Comparison of ENCODE assay signal across 25 cellular contexts in the genomic region with DNA sequence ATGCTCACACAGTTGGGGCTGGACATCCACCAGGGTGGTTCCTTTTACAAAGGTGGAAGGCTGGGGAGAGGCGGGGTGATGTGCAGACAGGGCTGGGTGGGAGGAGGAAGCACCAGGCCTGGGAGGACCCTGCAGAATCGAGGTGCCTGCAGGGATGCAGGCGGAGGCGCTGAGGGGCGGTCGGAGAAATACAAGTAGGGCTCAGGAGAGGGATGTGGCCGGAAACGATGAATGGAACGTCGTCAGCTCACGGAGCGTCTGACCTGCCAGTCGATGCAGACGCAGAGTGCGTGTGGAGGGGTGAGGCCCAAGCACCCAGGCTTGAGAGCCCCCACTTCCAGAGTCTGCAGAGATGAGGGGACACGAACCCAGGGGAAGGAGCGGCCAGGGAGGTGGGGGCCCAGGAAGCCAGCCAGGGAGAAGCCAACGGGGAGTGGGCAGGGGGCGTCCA.
A peak's percentile ranks its signal among the peaks of the same experiment; 100 is the strongest.
DNase-seq lines count a peak whose midpoint lies in the region; TF ChIP-seq lines count a peak whose summit lies in the region.
"Had no signal": no experiment of that assay in that cellular context is flagged by ENCODE, and none has a peak within 500 bp of the region (broad histone marks: within the 10 kb centered on the region; RNA-seq: fewer than 3 reads in every experiment).

No MANE protein-coding gene starts in this region.

- H3K4me1 ChIP-seq in sigmoid colon (no peaks in the 10 kb centered on the region), OCI-LY7 (ENCODE audit: insufficient read depth, low read length, poor library complexity, severe bottlenecking) (no peaks in the 10 kb centered on the region)
- H3K4me1 ChIP-seq: BE2C, spleen, upper lobe of left lung had no signal

- BruUV-seq in OCI-LY7 (replicated peaks; lab: Mats Ljungman, UMichigan): no TSS peak

- peak; percentile 0 for DNase-seq in activated naive CD4-positive, alpha-beta T cell treated with anti-CD3 and anti-CD28 coated beads for 36 hours
- DNase-seq in activated naive CD4-positive, alpha-beta T cell treated with anti-CD3 and anti-CD28 coated beads, Interleukin-2, amount 50 U/mL, for 16 hours: no peak
- peak in 6 of 10 donors; percentile 6 to 26 (median 18) for DNase-seq in dorsolateral prefrontal cortex
- peak; percentile 87 for DNase-seq in mesenteric fat pad (ENCODE audit: low spot score)
- DNase-seq in sigmoid colon: peak; percentile 56
- DNase-seq in OCI-LY7 (ENCODE audit: low spot score): no peak
- no peak for DNase-seq in D341Med (ENCODE audit: low spot score)
- DNase-seq in iPS-NIHi11 (ENCODE audit: low spot score): no peak
- DNase-seq: ACHN; activated CD4-positive, alpha-beta memory T cell treated with anti-CD3 and anti-CD28 coated beads, Interleukin-2, amount 10 ng/mL, durations not matched to agents 7 days and 5 days; activated gamma-delta T cell; BE2C; brain microvascular endothelial cell; DMS153; effector memory CD8-positive, alpha-beta T cell; erythroblast; mesenchymal stem cell; NCI-H1694 treated with DMSO at 0.1 percent for 48 hours; NCI-H2171 treated with DMSO at 0.1 percent for 48 hours; NCI-H510A treated with DMSO at 0.1 percent for 48 hours; nucleus accumbens; PC-9; spleen had no signal

- H3K27ac ChIP-seq in dorsolateral prefrontal cortex (no peak overlapping the region), sigmoid colon (no peak overlapping the region), OCI-LY7 (ENCODE audit: low read depth, low read length, poor library complexity, severe bottlenecking) (no peak overlapping the region)
- H3K27ac ChIP-seq: brain microvascular endothelial cell, PC-9, spleen, upper lobe of left lung had no signal

- no peak for TF ChIP-seq POLR2A in sigmoid colon (IDR thresholded peaks at IDR 0.05)

- no peak for TF ChIP-seq EP300 in sigmoid colon (IDR thresholded peaks at IDR 0.05)

- H3K79me2 ChIP-seq in OCI-LY7 (ENCODE audit: insufficient read depth, low read depth, low read length): no peaks in the 10 kb centered on the region

- H2AFZ ChIP-seq in OCI-LY7 (ENCODE audit: low read length): no peak overlapping the region
- H2AFZ ChIP-seq: PC-9 had no signal

- no peaks in the 10 kb centered on the region for H3K9me2 ChIP-seq in OCI-LY7 (ENCODE audit: insufficient read depth, low read length)

- no peaks in the 10 kb centered on the region for H4K20me1 ChIP-seq in OCI-LY7 (ENCODE audit: insufficient read depth, low read length)

- no peak overlapping the region for H3K27ac Mint-ChIP-seq in activated naive CD4-positive, alpha-beta T cell treated with anti-CD3 and anti-CD28 coated beads for 36 hours
- H3K27ac Mint-ChIP-seq: activated CD4-positive, alpha-beta memory T cell treated with anti-CD3 and anti-CD28 coated beads, Interleukin-2, amount 10 ng/mL, durations not matched to agents 7 days and 5 days; CD8-positive, alpha-beta memory T cell; effector memory CD8-positive, alpha-beta T cell had no signal

- TF ChIP-seq CTCF in dorsolateral prefrontal cortex (IDR thresholded peaks at IDR 0.05 in 54 of 56, conservative IDR thresholded peaks at IDR 0.05 in 2 of 56; ENCODE audit: low read depth in 1 of 56, partially characterized antibody in 56 of 56): no peak
- TF ChIP-seq CTCF in sigmoid colon (IDR thresholded peaks at IDR 0.05): no peak
- TF ChIP-seq CTCF in OCI-LY7 (conservative IDR thresholded peaks at IDR 0.05; ENCODE audit: low read length): no peak

- peaks cover 9% of the 10 kb centered on the region for H3K9me3 Mint-ChIP-seq in activated naive CD4-positive, alpha-beta T cell treated with anti-CD3 and anti-CD28 coated beads for 36 hours

- H3K4me1 Mint-ChIP-seq in activated naive CD4-positive, alpha-beta T cell treated with anti-CD3 and anti-CD28 coated beads for 36 hours (ENCODE audit: low read depth): no peaks in the 10 kb centered on the region
- H3K4me1 Mint-ChIP-seq: activated CD4-positive, alpha-beta memory T cell treated with anti-CD3 and anti-CD28 coated beads, Interleukin-2, amount 10 ng/mL, durations not matched to agents 7 days and 5 days; CD8-positive, alpha-beta memory T cell had no signal

- no peak overlapping the region for H3K4me3 Mint-ChIP-seq in activated naive CD4-positive, alpha-beta T cell treated with anti-CD3 and anti-CD28 coated beads for 36 hours
- H3K4me3 Mint-ChIP-seq: activated CD4-positive, alpha-beta memory T cell treated with anti-CD3 and anti-CD28 coated beads, Interleukin-2, amount 10 ng/mL, durations not matched to agents 7 days and 5 days; CD8-positive, alpha-beta memory T cell; effector memory CD8-positive, alpha-beta T cell had no signal

- peaks cover 4% of the 10 kb centered on the region for H3K36me3 Mint-ChIP-seq in activated naive CD4-positive, alpha-beta T cell treated with anti-CD3 and anti-CD28 coated beads for 36 hours (ENCODE audit: low read depth)

- H3K9me3 ChIP-seq in sigmoid colon (no peaks in the 10 kb centered on the region), OCI-LY7 (ENCODE audit: low read length) (no peaks in the 10 kb centered on the region)
- H3K9me3 ChIP-seq: BE2C, upper lobe of left lung had no signal

- intact Hi-C loops in activated naive CD4-positive, alpha-beta T cell treated with anti-CD3 and anti-CD28 coated beads for 36 hours (cut with micrococcal nuclease): no loop called here
- intact Hi-C loops in dorsolateral prefrontal cortex (cut with DNase I): no loop called here
- intact Hi-C loops in sigmoid colon (cut with DNase I): no loop called here
- intact Hi-C loops in OCI-LY7 (cut with micrococcal nuclease; ENCODE audit: unreplicated experiment): loop anchor here (5.0 to 10.0 kb wide), 2 partner anchors 112 to 174 kb away; a partner anchor contains a TSS

- H3K36me3 ChIP-seq in sigmoid colon (peaks cover 0 to 7% (median 0%) of the 10 kb centered on the region in 4 donors), OCI-LY7 (ENCODE audit: insufficient read depth, low read length) (no peaks in the 10 kb centered on the region)
- H3K36me3 ChIP-seq: BE2C, brain microvascular endothelial cell had no signal

- H3K27me3 ChIP-seq in dorsolateral prefrontal cortex: no peaks in the 10 kb centered on the region
- no peaks in the 10 kb centered on the region for H3K27me3 ChIP-seq in sigmoid colon
- H3K27me3 ChIP-seq: BE2C, brain microvascular endothelial cell, spleen, upper lobe of left lung had no signal

- CTCF ChIA-PET in activated naive CD4-positive, alpha-beta T cell treated with anti-CD3 and anti-CD28 coated beads for 36 hours (lab: Charles Lee): no interaction called here
- CTCF ChIA-PET in OCI-LY7 (lab: Charles Lee; ENCODE audit: unreplicated experiment): no interaction called here

- WGBS in sigmoid colon, 2 donors: 94% methylated on average over 19 of the region's 19 CpGs

- POLR2A ChIA-PET in OCI-LY7 (lab: Charles Lee): no interaction called here

- no peaks in the 10 kb centered on the region for H3K27me3 Mint-ChIP-seq in activated naive CD4-positive, alpha-beta T cell treated with anti-CD3 and anti-CD28 coated beads for 36 hours (ENCODE audit: low read depth)
- H3K27me3 Mint-ChIP-seq: activated CD4-positive, alpha-beta memory T cell treated with anti-CD3 and anti-CD28 coated beads, Interleukin-2, amount 10 ng/mL, durations not matched to agents 7 days and 5 days; CD8-positive, alpha-beta memory T cell; effector memory CD8-positive, alpha-beta T cell had no signal

- no peak overlapping the region for H3K4me2 ChIP-seq in OCI-LY7 (ENCODE audit: low read length)
- H3K4me2 ChIP-seq: PC-9 had no signal

- no peak overlapping the region for H3K4me3 ChIP-seq in dorsolateral prefrontal cortex
- no peak overlapping the region for H3K4me3 ChIP-seq in sigmoid colon
- H3K4me3 ChIP-seq in OCI-LY7 (ENCODE audit: low read depth, low read length, poor library complexity, severe bottlenecking): no peak overlapping the region
- H3K4me3 ChIP-seq: PC-9, spleen, upper lobe of left lung had no signal

Comparison
In these comparisons a context has a peak if more than half of its experiments do, and no peak if none do; other contexts are left out.
1. DNase-seq: peak in activated naive CD4-positive, alpha-beta T cell treated with anti-CD3 and anti-CD28 coated beads for 36 hours (single experiment), dorsolateral prefrontal cortex (6 of 10), mesenteric fat pad (single experiment) and sigmoid colon (single experiment); none in activated naive CD4-positive, alpha-beta T cell treated with anti-CD3 and anti-CD28 coated beads, Interleukin-2, amount 50 U/mL, for 16 hours (single experiment), OCI-LY7 (single experiment), D341Med (single experiment) and iPS-NIHi11 (single experiment).